Comparison of ENCODE assay signal across 1 cellular context in genomic region chr4:41209187-41209586, GRCh38.
TF ChIP-seq lines count a peak whose summit lies in the region.

No MANE protein-coding gene starts in this region.

TF ChIP-seq in IMR-90, 13 proteins besides CTCF, POLR2A, EP300 and RAD21:
- no peak for TF ChIP-seq MAFK (IDR thresholded peaks at IDR 0.05; ENCODE audit: low read depth, low read length)
- no peak for TF ChIP-seq ELK1 (IDR thresholded peaks at IDR 0.05; ENCODE audit: borderline replicate concordance, low read depth, low read length)
- no peak for TF ChIP-seq CHD1 (IDR thresholded peaks at IDR 0.05; ENCODE audit: low read depth, low read length)
- no peak for TF ChIP-seq BHLHE40 (IDR thresholded peaks at IDR 0.05; ENCODE audit: low read depth, low read length)
- no peak for TF ChIP-seq FOS (IDR thresholded peaks at IDR 0.05; ENCODE audit: low read depth, low read length)
- TF ChIP-seq CEBPB (IDR thresholded peaks at IDR 0.05; ENCODE audit: low read depth, low read length), result no peak
- TF ChIP-seq NFE2L2 (IDR thresholded peaks at IDR 0.05; ENCODE audit: low read depth, low read length), result no peak
- no peak for TF ChIP-seq RCOR1 (IDR thresholded peaks at IDR 0.05; ENCODE audit: insufficient replicate concordance, low read length)
- TF ChIP-seq USF2 (IDR thresholded peaks at IDR 0.05; ENCODE audit: low read depth, low read length), result no peak
